ENCODE assay signal across 13 cellular contexts in genomic region chr12:66692170-66692569, GRCh38.
"Had no signal": no experiment of that assay in that cellular context is flagged by ENCODE, and none has a peak within 500 bp of the region (broad histone marks: within the 10 kb centered on the region; RNA-seq: fewer than 3 reads in every experiment).

No MANE protein-coding gene starts in this region.

- ATAC-seq: foreskin keratinocyte; lower lobe of right lung; stimulated activated naive CD8-positive, alpha-beta T cell treated with anti-CD3 and anti-CD28 coated beads, Interleukin-15, amount 100 ng/mL, for 72 hours had no signal

- DNase-seq: activated CD4-positive, alpha-beta memory T cell treated with anti-CD3 and anti-CD28 coated beads for 36 hours; activated gamma-delta T cell treated with Interleukin-2 at 50 U/mL for 16 hours; activated naive CD8-positive, alpha-beta T cell treated with anti-CD3 and anti-CD28 coated beads, Interleukin-2, amount 10 ng/mL, durations not matched to agents 7 days and 5 days; activated T-cell treated with anti-CD3 and anti-CD28 coated beads, Interleukin-2, amount 50 U/mL, for 48 hours; foreskin keratinocyte; immature natural killer cell; lower lobe of right lung; midbrain; posterior cingulate gyrus; stimulated activated CD4-positive, alpha-beta T cell treated with anti-CD3 and anti-CD28 coated beads, Interleukin-15, amount 100 ng/mL, for 24 hours; stimulated activated CD4-positive, alpha-beta T cell treated with anti-CD3 and anti-CD28 coated beads, Interleukin-4, amount 100 ng/mL, for 24 hours; stimulated activated naive CD8-positive, alpha-beta T cell treated with anti-CD3 and anti-CD28 coated beads, Interleukin-15, amount 100 ng/mL, for 72 hours; testis had no signal
